8 cellular contexts compared by ENCODE assay signal in genomic region chr7:27662490-27663205, GRCh38. TPM values are rescaled to one million over a fixed set of nuclear protein-coding genes. Genes with fewer than 3 reads are reported as not detected.
DNase-seq lines count a peak whose midpoint lies in the region; ATAC-seq and TF ChIP-seq lines count a peak whose summit lies in the region.

Gene HIBADH, minus strand, starts transcription at chr7:27662883. Its CDS starts 95 bp downstream, at chr7:27662788.

- peak within 1 kb of the TSS; percentile 85 for H3K9ac ChIP-seq in smooth muscle cell (ENCODE audit: low read depth)

- 1% methylated on average over 62 of the region's 67 CpGs for WGBS in smooth muscle cell (ENCODE audit: low lambda C conversion rate)

- H3K9me3 ChIP-seq in smooth muscle cell (replicated peaks; ENCODE audit: low read depth), result no peaks in the 10 kb centered on the region

- no peaks in the 10 kb centered on the region for H3K36me3 Mint-ChIP-seq in activated B cell treated with CpG ODN at 0.5 μM for 24 hours (ENCODE audit: low read depth)

- H3K4me1 Mint-ChIP-seq in activated B cell treated with CpG ODN at 0.5 μM for 24 hours, result peaks cover 14% of the 10 kb centered on the region

- H3K27ac ChIP-seq in caudate nucleus (ENCODE audit: low read depth, low read length), result peak within 1 kb of the TSS; percentile 95
- peak within 1 kb of the TSS; percentile 85 for H3K27ac ChIP-seq in smooth muscle cell (ENCODE audit: low read depth)

- no peaks in the 10 kb centered on the region for H3K36me3 ChIP-seq in smooth muscle cell (ENCODE audit: low read depth)

- intact Hi-C loops in activated B cell treated with CpG ODN at 0.5 μM for 24 hours (cut with micrococcal nuclease), result loop anchor here (1.0 to 5.0 kb wide), 4 partner anchors 78 to 798 kb away; partner anchors contain the start of genes HOXA1, SKAP2 and TAX1BP1

- no peaks in the 10 kb centered on the region for H3K9me3 Mint-ChIP-seq in activated B cell treated with CpG ODN at 0.5 μM for 24 hours

- no peaks in the 10 kb centered on the region for H3K27me3 ChIP-seq in smooth muscle cell (ENCODE audit: low read depth)

- in situ Hi-C loops in GM18951 (cut with MboI; ENCODE audit: low sequenced_read_pairs, unreplicated experiment), result no loop called here

- peak; percentile 100 for ATAC-seq in HG03196 (IDR thresholded peaks at IDR 0.05; ENCODE audit: unreplicated experiment)
- ATAC-seq in activated B cell treated with CpG ODN at 0.5 μM for 24 hours (ENCODE audit: low read depth), result peak; percentile 97

- H3K4me2 ChIP-seq in smooth muscle cell, result peak within 1 kb of the TSS; percentile 93

- peak; percentile 80 for TF ChIP-seq POLR2A in GM18951 (IDR thresholded peaks at IDR 0.05; ENCODE audit: extremely low read depth, insufficient read depth, insufficient read length)

- H3F3A ChIP-seq in smooth muscle cell (ENCODE audit: low read depth), result no peaks in the 10 kb centered on the region

- peak within 1 kb of the TSS; percentile 95 for H2AFZ ChIP-seq in smooth muscle cell (ENCODE audit: low read depth)

- peak within 1 kb of the TSS; percentile 85 for H3K4me3 Mint-ChIP-seq in activated B cell treated with CpG ODN at 0.5 μM for 24 hours

- DNase-seq in AG08396 (ENCODE audit: low spot score), result peak; percentile 98
- DNase-seq in NCI-H345 (lab: John Stamatoyannopoulos, UW), result peak; percentile 99
- peak; percentile 92 for DNase-seq in activated B cell treated with CpG ODN at 0.5 μM for 24 hours
- peak; percentile 66 to 99 (median 98) for DNase-seq in caudate nucleus (lab: John Stamatoyannopoulos, UW)
- peak; percentile 98 for DNase-seq in iPS-NIHi7 (ENCODE audit: extremely low spot score)
- peak; percentile 99 for DNase-seq in smooth muscle cell (lab: John Stamatoyannopoulos, UW; ENCODE audit: unreplicated experiment)

- POLR2A ChIA-PET in activated B cell treated with CpG ODN at 0.5 μM for 24 hours (lab: Charles Lee), result interaction anchor here (0.5 to 1.8 kb wide), 6 partner anchors 33 to 968 kb away, joined by 3 to 27 read pairs (median 4); partner anchors contain the start of gene TAX1BP1

- no peak for TF ChIP-seq CTCF in activated B cell treated with CpG ODN at 0.5 μM for 24 hours (IDR thresholded peaks at IDR 0.05)
- TF ChIP-seq CTCF in smooth muscle cell (IDR thresholded peaks at IDR 0.05; ENCODE audit: borderline replicate concordance, insufficient read depth, poor library complexity, severe bottlenecking), result no peak

- H3K79me2 ChIP-seq in smooth muscle cell (ENCODE audit: low read depth), result peaks cover 19% of the 10 kb centered on the region

- CTCF ChIA-PET in activated B cell treated with CpG ODN at 0.5 μM for 24 hours (lab: Charles Lee), result interaction anchor here (1.3 kb wide), 1 partner anchor 244 kb away, joined by 3 read pairs; no protein-coding TSS in a partner anchor

- H3K27ac Mint-ChIP-seq in activated B cell treated with CpG ODN at 0.5 μM for 24 hours, result peak within 1 kb of the TSS; percentile 81

- no peaks in the 10 kb centered on the region for H3K27me3 Mint-ChIP-seq in activated B cell treated with CpG ODN at 0.5 μM for 24 hours

- peaks cover 5% of the 10 kb centered on the region for H3K4me1 ChIP-seq in smooth muscle cell (ENCODE audit: low read depth)

- H4K20me1 ChIP-seq in smooth muscle cell (ENCODE audit: low read depth), result no peaks in the 10 kb centered on the region

- peak within 1 kb of the TSS; percentile 84 for H3K4me3 ChIP-seq in smooth muscle cell

RNA-seq across cellular contexts. Expression of gene HIBADH, which starts in this region (rescaled TPM):
- total RNA-seq in activated B cell treated with CpG ODN at 0.5 μM for 24 hours (9.8 and 10.0 TPM in 2 replicates), smooth muscle cell (16.1 and 25.7 TPM in 2 replicates)
- 24.4 and 25.5 TPM in 2 replicates for polyA plus RNA-seq in smooth muscle cell

Comparison
In these comparisons a context has a peak if more than half of its experiments do, and no peak if none do; other contexts are left out.
1. Peak in every context shown above with its lines: DNase-seq, ATAC-seq, H3K4me3 ChIP-seq and H3K27ac ChIP-seq.